ENCODE assay signal across 9 cellular contexts in the genomic region with DNA sequence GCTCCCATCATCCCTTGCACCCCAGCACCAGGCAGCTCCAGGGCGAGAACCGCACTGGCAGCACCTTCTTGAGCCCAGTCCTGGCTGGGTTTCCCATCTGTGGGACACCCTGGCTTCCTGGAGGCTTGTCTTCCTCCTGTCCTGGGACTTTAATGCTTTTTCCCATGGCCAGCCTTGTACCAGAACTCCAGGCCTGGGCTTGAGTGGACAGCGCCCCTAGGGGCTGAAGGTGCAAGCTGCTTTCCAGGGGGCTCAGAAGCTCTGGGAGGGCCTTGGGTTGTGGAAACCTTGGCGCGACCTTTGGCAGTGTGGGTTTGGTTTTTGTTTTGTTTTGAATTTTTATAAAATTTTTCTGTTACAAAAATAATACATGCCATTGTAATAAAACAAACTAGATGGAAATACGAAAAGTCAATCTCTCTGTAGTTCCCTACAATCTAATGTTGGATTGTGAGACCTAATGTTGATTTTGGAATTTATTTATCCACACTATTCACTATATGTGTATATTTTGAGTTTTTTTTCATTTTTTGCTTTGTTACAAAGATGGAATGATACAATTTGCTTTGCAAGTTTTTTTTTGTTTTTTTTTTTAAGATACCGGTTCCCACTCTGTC. TPM values are rescaled to one million over a fixed set of nuclear protein-coding genes. Genes with fewer than 3 reads are reported as not detected.
DNase-seq lines count a peak whose midpoint lies in the region; ATAC-seq, FAIRE-seq and TF ChIP-seq lines count a peak whose summit lies in the region.
"Had no signal": no experiment of that assay in that cellular context is flagged by ENCODE, and none has a peak within 500 bp of the region (broad histone marks: within the 10 kb centered on the region; RNA-seq: fewer than 3 reads in every experiment).

No MANE protein-coding gene starts in this region.

- peak; percentile 79 for FAIRE-seq in GM18507 (lab: Jason Lieb, UNC)
- FAIRE-seq: islet of Langerhans had no signal

- H3K4me1 ChIP-seq in Peyer's patch = no peaks in the 10 kb centered on the region

- peak; percentile 61 for ATAC-seq in activated naive CD8-positive, alpha-beta T cell treated with anti-CD3 and anti-CD28 coated beads, Interleukin-2, amount 10 ng/mL, durations not matched to agents 7 days and 5 days (ENCODE audit: low read depth)
- ATAC-seq in GM19467 (IDR thresholded peaks at IDR 0.05; ENCODE audit: unreplicated experiment) = no peak

- H3K4me3 Mint-ChIP-seq in activated naive CD8-positive, alpha-beta T cell treated with anti-CD3 and anti-CD28 coated beads, Interleukin-2, amount 10 ng/mL, durations not matched to agents 7 days and 5 days = no peak overlapping the region

- H3K9me3 Mint-ChIP-seq in activated naive CD8-positive, alpha-beta T cell treated with anti-CD3 and anti-CD28 coated beads, Interleukin-2, amount 10 ng/mL, durations not matched to agents 7 days and 5 days = no peaks in the 10 kb centered on the region

- TF ChIP-seq CTCF in Peyer's patch (IDR thresholded peaks at IDR 0.05) = peak in 5 of 6 experiments; percentile 23 to 67 (median 58)

- peaks cover 2% of the 10 kb centered on the region for H3K4me1 Mint-ChIP-seq in activated naive CD8-positive, alpha-beta T cell treated with anti-CD3 and anti-CD28 coated beads, Interleukin-2, amount 10 ng/mL, durations not matched to agents 7 days and 5 days

- no peaks in the 10 kb centered on the region for H3K36me3 Mint-ChIP-seq in activated naive CD8-positive, alpha-beta T cell treated with anti-CD3 and anti-CD28 coated beads, Interleukin-2, amount 10 ng/mL, durations not matched to agents 7 days and 5 days

- no peak for TF ChIP-seq POLR2A in Peyer's patch (IDR thresholded peaks at IDR 0.05)

- no peak overlapping the region for H3K27ac ChIP-seq in Peyer's patch

- H3K36me3 ChIP-seq in Peyer's patch = no peaks in the 10 kb centered on the region

- H3K27me3 ChIP-seq in Peyer's patch = no peaks in the 10 kb centered on the region

- no peak overlapping the region for H3K4me3 ChIP-seq in Peyer's patch

- DNase-seq in AML-193 (lab: John Stamatoyannopoulos, UW) (peak; percentile 20 to 22), GM18507 (ENCODE audit: extremely low spot score, insufficient read length, low read depth) (no peak), Peyer's patch (peak; percentile 20 to 65 (median 62)), iPS-NIHi11 (ENCODE audit: low spot score) (peak; percentile 87), NCI-H146 (lab: John Stamatoyannopoulos, UW) (no peak)
- DNase-seq in activated naive CD8-positive, alpha-beta T cell treated with anti-CD3 and anti-CD28 coated beads, Interleukin-2, amount 10 ng/mL, durations not matched to agents 7 days and 5 days = peak; percentile 56
- peak; percentile 26 to 31 for DNase-seq in stimulated activated CD4-positive, alpha-beta T cell treated with anti-CD3 and anti-CD28 coated beads, Interleukin-4, amount 100 ng/mL, for 48 hours (ENCODE audit: low read depth in 2 of 2)

- no peak overlapping the region for H3K27ac Mint-ChIP-seq in activated naive CD8-positive, alpha-beta T cell treated with anti-CD3 and anti-CD28 coated beads, Interleukin-2, amount 10 ng/mL, durations not matched to agents 7 days and 5 days

- no peaks in the 10 kb centered on the region for H3K9me3 ChIP-seq in Peyer's patch

- H3K27me3 Mint-ChIP-seq in activated naive CD8-positive, alpha-beta T cell treated with anti-CD3 and anti-CD28 coated beads, Interleukin-2, amount 10 ng/mL, durations not matched to agents 7 days and 5 days = no peaks in the 10 kb centered on the region

- POLR2A ChIA-PET in activated naive CD8-positive, alpha-beta T cell treated with anti-CD3 and anti-CD28 coated beads, Interleukin-2, amount 10 ng/mL, durations not matched to agents 7 days and 5 days (lab: Charles Lee) = no interaction called here

RNA-seq across cellular contexts. Expression of gene RPL11, which starts 33.8 kb away (rescaled TPM):
- total RNA-seq in Peyer's patch = 100 to 1,000 TPM; 339 to 882 (median 437) TPM
- 1,000 to 10,000 TPM; 1,289 to 1,405 TPM for total RNA-seq in activated naive CD8-positive, alpha-beta T cell treated with anti-CD3 and anti-CD28 coated beads, Interleukin-2, amount 10 ng/mL, durations not matched to agents 7 days and 5 days

Comparison
In these comparisons a context has a peak if more than half of its experiments do, and no peak if none do; other contexts are left out.
1. DNase-seq: peak in AML-193 (2 of 2), Peyer's patch (3 of 3), activated naive CD8-positive, alpha-beta T cell treated with anti-CD3 and anti-CD28 coated beads, Interleukin-2, amount 10 ng/mL, durations not matched to agents 7 days and 5 days (single experiment), iPS-NIHi11 (single experiment) and stimulated activated CD4-positive, alpha-beta T cell treated with anti-CD3 and anti-CD28 coated beads, Interleukin-4, amount 100 ng/mL, for 48 hours (2 of 2); none in GM18507 (single experiment) and NCI-H146 (single experiment).